In the genomic region with DNA sequence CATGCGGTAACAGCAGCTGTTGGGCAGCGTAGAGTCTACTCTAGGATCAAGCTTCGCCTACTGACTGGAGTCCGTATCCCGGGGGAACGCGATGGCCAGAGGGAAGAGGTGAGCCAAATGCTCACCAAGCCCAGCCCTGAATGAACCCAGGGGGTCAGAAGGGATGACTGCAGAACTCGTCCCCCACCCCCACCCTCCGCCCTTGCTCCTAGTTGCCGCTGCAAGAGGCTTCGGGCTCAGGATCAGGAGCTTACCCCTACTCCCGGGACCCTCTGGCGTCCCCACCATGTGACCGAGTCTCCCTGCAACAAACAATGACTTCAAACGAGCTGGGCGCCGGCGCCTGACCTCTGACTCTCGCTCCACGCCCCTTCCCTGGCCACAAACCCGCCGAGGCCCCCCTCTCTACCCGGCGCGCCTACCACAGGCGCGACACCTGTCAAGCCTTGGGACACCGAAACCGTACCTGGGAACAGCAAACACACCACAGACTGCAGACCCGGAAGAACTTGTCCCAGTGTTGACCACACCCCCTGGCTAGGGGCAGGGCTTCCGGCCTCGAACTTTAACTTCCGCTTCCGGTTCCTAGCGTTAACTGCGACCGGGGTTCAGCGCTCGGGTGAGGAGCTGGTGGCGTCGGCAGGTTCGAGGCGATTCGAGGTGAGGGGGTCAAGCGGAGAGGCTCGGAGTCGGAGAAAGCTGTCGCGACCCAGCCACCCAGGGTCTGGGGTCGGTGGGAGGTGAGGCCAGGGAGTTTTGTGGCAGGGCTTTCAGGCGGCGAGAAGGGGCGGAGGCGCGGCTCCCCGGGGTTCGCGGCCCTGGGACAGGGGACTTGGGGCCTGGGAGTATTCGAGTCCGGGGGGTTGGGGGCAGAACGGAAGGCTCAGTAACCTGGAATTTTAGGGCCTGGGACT, we compare ENCODE assay signal across 8 cellular contexts. TPM values are rescaled to one million over a fixed set of nuclear protein-coding genes. Genes with fewer than 3 reads are reported as not detected.
A peak's percentile ranks its signal among the peaks of the same experiment; 100 is the strongest.
DNase-seq lines count a peak whose midpoint lies in the region; ATAC-seq and TF ChIP-seq lines count a peak whose summit lies in the region.

A gene (plus strand): TSS at position 594 of the 914 bp plus-strand sequence. CDS start 420 bp downstream, outside the sequence.

- H3K4me1 ChIP-seq in heart right ventricle = peaks cover 10 to 31% (median 26%) of the 10 kb centered on the region in 9 donors

- H3K4me3 Mint-ChIP-seq in type B pancreatic cell = peak within 1 kb of the TSS; percentile 100

- WGBS in heart right ventricle, 2 donors = 0% methylated on average over 61 of the region's 61 CpGs

- peak; percentile 91 for ATAC-seq in HG02884 (IDR thresholded peaks at IDR 0.05; ENCODE audit: unreplicated experiment)
- ATAC-seq in heart right ventricle = peak; percentile 94 to 98 (median 98)

- H3K27me3 ChIP-seq in heart right ventricle = no peaks in the 10 kb centered on the region

- intact Hi-C loops in T-helper 1 cell treated with Interleukin-12 subunit alpha and Interleukin-12 subunit beta and Interleukin-4 antibody, amounts not matched to agents 30 ng/mL and 1 ng/mL, for 36 hours (cut with micrococcal nuclease) = loop anchor here (1.0 kb wide), 4 partner anchors 8 to 506 kb away; a partner anchor contains a TSS
- intact Hi-C loops in heart right ventricle (cut with DNase I) = no loop called here
- intact Hi-C loops in posterior cingulate gyrus (cut with DNase I) = no loop called here

- H3K36me3 Mint-ChIP-seq in type B pancreatic cell = peaks cover 8% of the 10 kb centered on the region

- peak within 1 kb of the TSS in 9 of 10 donors; percentile 51 to 93 (median 80) for H3K27ac ChIP-seq in heart right ventricle

- H3K27ac Mint-ChIP-seq in type B pancreatic cell = peak within 1 kb of the TSS; percentile 97

- H3K27me3 Mint-ChIP-seq in type B pancreatic cell = no peaks in the 10 kb centered on the region

- H3K36me3 ChIP-seq in heart right ventricle = peaks cover 0 to 31% (median 5%) of the 10 kb centered on the region in 9 donors

- peak within 1 kb of the TSS; percentile 66 to 96 (median 86) for H3K4me3 ChIP-seq in heart right ventricle

- in situ Hi-C loops in GM13977 (cut with MboI; ENCODE audit: low pct_unique_long_range_greater_than_20kb, low sequenced_read_pairs, unreplicated experiment) = no loop called here

- TF ChIP-seq CTCF in GM13977 (IDR thresholded peaks at IDR 0.05; ENCODE audit: extremely low read depth, insufficient read depth, missing control alignments) = no peak
- no peak for TF ChIP-seq CTCF in heart right ventricle (IDR thresholded peaks at IDR 0.05)
- TF ChIP-seq CTCF in type B pancreatic cell (conservative IDR thresholded peaks at IDR 0.05) = no peak

- no peaks in the 10 kb centered on the region for H3K9me3 Mint-ChIP-seq in type B pancreatic cell

- DNase-seq in GM13977 (ENCODE audit: low spot score) (peak; percentile 91), NCI-H1694 (lab: John Stamatoyannopoulos, UW) (peak; percentile 61), amniotic epithelial cell (ENCODE audit: low read depth) (peak; percentile 78), heart right ventricle (peak; percentile 82 to 91), posterior cingulate gyrus (peak; percentile 85 to 98 (median 91)), type B pancreatic cell (ENCODE audit: extremely low spot score, unreplicated experiment) (peak; percentile 87)

- no peaks in the 10 kb centered on the region for H3K9me3 ChIP-seq in heart right ventricle

- H3K4me1 Mint-ChIP-seq in type B pancreatic cell (ENCODE audit: unreplicated experiment) = peaks cover 16% of the 10 kb centered on the region

RNA-seq across cellular contexts. Expression of the gene that starts here (rescaled TPM):
- 381 and 389 TPM in 2 replicates for total RNA-seq in T-helper 1 cell treated with Interleukin-12 subunit alpha and Interleukin-12 subunit beta and Interleukin-4 antibody, amounts not matched to agents 30 ng/mL and 1 ng/mL, for 36 hours
- 100 to 1,000 TPM; 483 to 573 (median 516) TPM for total RNA-seq in heart right ventricle
- polyA plus RNA-seq in heart right ventricle = 1,000 to 10,000 TPM in 1 of 2 donors, 100 to 1,000 TPM in 1; 914 to 1,564 TPM
- 347 and 362 TPM in 2 replicates for total RNA-seq in type B pancreatic cell (ENCODE audit: low replicate concordance)

Comparison
In these comparisons a context has a peak if more than half of its experiments do, and no peak if none do; other contexts are left out.
1. Peak in every context shown above with its lines: DNase-seq, ATAC-seq, H3K4me3 ChIP-seq and H3K27ac ChIP-seq.